In genomic region chr14:55124774-55125372, GRCh38 we compare ENCODE assay signal across 1 cellular context.
TF ChIP-seq lines count a peak whose summit lies in the region.

No MANE protein-coding gene starts in this region.

TF ChIP-seq in IMR-90, 13 proteins besides CTCF, POLR2A, EP300 and RAD21:
- TF ChIP-seq FOS (IDR thresholded peaks at IDR 0.05; ENCODE audit: low read depth, low read length) (no peak), CHD1 (IDR thresholded peaks at IDR 0.05; ENCODE audit: low read depth, low read length) (no peak), MXI1 (IDR thresholded peaks at IDR 0.05; ENCODE audit: borderline replicate concordance, low read depth, low read length) (no peak), ELK1 (IDR thresholded peaks at IDR 0.05; ENCODE audit: borderline replicate concordance, low read depth, low read length) (no peak), SMC3 (IDR thresholded peaks at IDR 0.05; ENCODE audit: low read depth, low read length) (no peak), NFE2L2 (IDR thresholded peaks at IDR 0.05; ENCODE audit: low read depth, low read length) (no peak), RFX5 (IDR thresholded peaks at IDR 0.05; ENCODE audit: low read depth, low read length) (no peak), MAZ (IDR thresholded peaks at IDR 0.05; ENCODE audit: borderline replicate concordance, low read depth, low read length) (no peak), RCOR1 (IDR thresholded peaks at IDR 0.05; ENCODE audit: insufficient replicate concordance, low read length) (no peak), USF2 (IDR thresholded peaks at IDR 0.05; ENCODE audit: low read depth, low read length) (no peak), CEBPB (IDR thresholded peaks at IDR 0.05; ENCODE audit: low read depth, low read length) (no peak), BHLHE40 (IDR thresholded peaks at IDR 0.05; ENCODE audit: low read depth, low read length) (no peak), MAFK (IDR thresholded peaks at IDR 0.05; ENCODE audit: low read depth, low read length) (no peak)
